In the genomic region with DNA sequence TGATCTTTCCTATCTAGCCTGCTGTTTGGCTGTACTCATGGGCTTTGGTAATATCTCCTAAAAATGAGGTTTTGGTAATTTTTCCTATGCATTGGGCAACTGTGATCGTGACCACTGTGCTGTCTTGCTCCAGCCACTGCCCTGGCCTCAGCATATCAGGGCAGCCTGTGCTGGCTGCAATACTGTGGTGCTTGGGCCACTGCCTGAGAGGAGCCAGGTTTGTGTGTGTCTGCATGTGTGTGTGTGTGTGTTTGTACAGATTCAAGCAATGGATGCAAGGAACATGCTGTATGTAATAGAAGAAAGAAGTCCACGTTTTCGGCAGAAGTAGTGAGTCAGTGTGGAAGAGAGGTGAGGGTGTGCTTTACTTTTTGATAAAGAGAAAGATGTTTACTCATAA, we compare ENCODE assay signal across 13 cellular contexts. TPM values are rescaled to one million over a fixed set of nuclear protein-coding genes. Genes with fewer than 3 reads are reported as not detected.
DNase-seq lines count a peak whose midpoint lies in the region; ATAC-seq and TF ChIP-seq lines count a peak whose summit lies in the region.
"Had no signal": no experiment of that assay in that cellular context is flagged by ENCODE, and none has a peak within 500 bp of the region (broad histone marks: within the 10 kb centered on the region; RNA-seq: fewer than 3 reads in every experiment).

No MANE protein-coding gene starts in this region.

- TF ChIP-seq CTCF in astrocyte of the spinal cord (IDR thresholded peaks at IDR 0.05; ENCODE audit: low read depth, low read length): no peak
- no peak for TF ChIP-seq CTCF in osteocyte (IDR thresholded peaks at IDR 0.05)
- no peak for TF ChIP-seq CTCF in Calu3 (IDR thresholded peaks at IDR 0.05; ENCODE audit: unreplicated experiment)

- H3K4me3 ChIP-seq in astrocyte of the spinal cord (ENCODE audit: low read depth, low read length): no peak overlapping the region

- H3K4me1 Mint-ChIP-seq in osteocyte (ENCODE audit: unreplicated experiment) (peaks cover 44% of the 10 kb centered on the region), Calu3 (ENCODE audit: low read depth, unreplicated experiment) (no peaks in the 10 kb centered on the region)
- H3K4me1 Mint-ChIP-seq: activated naive CD8-positive, alpha-beta T cell treated with anti-CD3 and anti-CD28 coated beads for 36 hours had no signal

- H3K9me3 Mint-ChIP-seq in osteocyte (ENCODE audit: unreplicated experiment) (no peaks in the 10 kb centered on the region), Calu3 (ENCODE audit: low read depth, unreplicated experiment) (no peaks in the 10 kb centered on the region)
- H3K9me3 Mint-ChIP-seq: activated naive CD8-positive, alpha-beta T cell treated with anti-CD3 and anti-CD28 coated beads for 36 hours; naive thymus-derived CD4-positive, alpha-beta T cell had no signal

- intact Hi-C loops in left cardiac atrium (cut with DNase I) (no loop called here), Calu3 (cut with micrococcal nuclease; ENCODE audit: unreplicated experiment) (no loop called here)

- H3K4me3 Mint-ChIP-seq in osteocyte (ENCODE audit: unreplicated experiment) (no peak overlapping the region), Calu3 (ENCODE audit: low read depth, unreplicated experiment) (no peak overlapping the region)
- H3K4me3 Mint-ChIP-seq: activated naive CD8-positive, alpha-beta T cell treated with anti-CD3 and anti-CD28 coated beads for 36 hours; naive thymus-derived CD4-positive, alpha-beta T cell had no signal

- DNase-seq in HCEC 1CT (peak; percentile 19), astrocyte of the spinal cord (ENCODE audit: low read depth, low spot score) (peak; percentile 52), left cardiac atrium (no peak), osteocyte (ENCODE audit: extremely low spot score, unreplicated experiment) (no peak), Calu3 (no peak), NCI-H2107 treated with DMSO at 0.1 percent for 48 hours (lab: John Stamatoyannopoulos, UW; ENCODE audit: unreplicated experiment) (no peak)
- no peak for DNase-seq in activated CD4-positive, alpha-beta T cell treated with anti-CD3 and anti-CD28 coated beads for 1 hour
- DNase-seq in activated CD8-positive, alpha-beta memory T cell treated with anti-CD3 and anti-CD28 coated beads, Interleukin-2, amount 50 U/mL, for 4 hours: no peak
- DNase-seq: activated naive CD8-positive, alpha-beta T cell treated with anti-CD3 and anti-CD28 coated beads for 36 hours; BE2C; H7; naive thymus-derived CD4-positive, alpha-beta T cell; NCI-H1092 had no signal

- peak; percentile 42 to 84 for ATAC-seq in left cardiac atrium
- ATAC-seq: naive thymus-derived CD4-positive, alpha-beta T cell had no signal

- in situ Hi-C loops in astrocyte of the spinal cord (cut with HindIII; ENCODE audit: low sequenced_read_pairs): no loop called here

- H3K27me3 Mint-ChIP-seq in osteocyte (ENCODE audit: unreplicated experiment): no peaks in the 10 kb centered on the region
- no peaks in the 10 kb centered on the region for H3K27me3 Mint-ChIP-seq in Calu3 (ENCODE audit: unreplicated experiment)
- H3K27me3 Mint-ChIP-seq: activated naive CD8-positive, alpha-beta T cell treated with anti-CD3 and anti-CD28 coated beads for 36 hours; naive thymus-derived CD4-positive, alpha-beta T cell had no signal

- BruUV-seq in Calu3 (replicated peaks; lab: Mats Ljungman, UMichigan): no TSS peak

- H3K27ac Mint-ChIP-seq in osteocyte (ENCODE audit: unreplicated experiment): peak overlapping the region; percentile 83
- H3K27ac Mint-ChIP-seq in Calu3 (ENCODE audit: unreplicated experiment): no peak overlapping the region
- H3K27ac Mint-ChIP-seq: activated naive CD8-positive, alpha-beta T cell treated with anti-CD3 and anti-CD28 coated beads for 36 hours had no signal

- H3K36me3 Mint-ChIP-seq in osteocyte (ENCODE audit: unreplicated experiment): peaks cover 23% of the 10 kb centered on the region
- H3K36me3 Mint-ChIP-seq in Calu3 (ENCODE audit: insufficient read depth, unreplicated experiment): peaks cover 6% of the 10 kb centered on the region

- CTCF ChIA-PET in Calu3 (lab: Charles Lee): no interaction called here

RNA-seq across cellular contexts. Expression of a gene that starts 13.0 kb away (rescaled TPM):
- total RNA-seq in left cardiac atrium: 1 to 10 TPM; 8.8 to 9.0 TPM
- 19.1 and 19.6 TPM in 2 replicates for total RNA-seq in osteocyte
- 30.5 and 30.9 TPM in 2 replicates for total RNA-seq in Calu3 (2022)

RNA-seq across cellular contexts. Expression of a gene that starts 13.4 kb away (rescaled TPM):
- total RNA-seq in left cardiac atrium: 10 to 100 TPM; 18.1 to 21.1 TPM
- total RNA-seq in osteocyte: 36.3 and 37.3 TPM in 2 replicates
- 46.8 and 47.5 TPM in 2 replicates for total RNA-seq in Calu3 (2022)

Comparison
In these comparisons a context has a peak if more than half of its experiments do, and no peak if none do; other contexts are left out.
1. DNase-seq: peak in HCEC 1CT (single experiment) and astrocyte of the spinal cord (single experiment); none in left cardiac atrium (single experiment), osteocyte (single experiment), activated CD4-positive, alpha-beta T cell treated with anti-CD3 and anti-CD28 coated beads for 1 hour (single experiment), Calu3 (single experiment), NCI-H2107 treated with DMSO at 0.1 percent for 48 hours (single experiment) and activated CD8-positive, alpha-beta memory T cell treated with anti-CD3 and anti-CD28 coated beads, Interleukin-2, amount 50 U/mL, for 4 hours (single experiment).